In genomic region chr12:55636116-55636655, GRCh38 we compare ENCODE assay signal across 19 cellular contexts. TPM values are rescaled to one million over a fixed set of nuclear protein-coding genes. Genes with fewer than 3 reads are reported as not detected.
DNase-seq lines count a peak whose midpoint lies in the region; ATAC-seq, FAIRE-seq and TF ChIP-seq lines count a peak whose summit lies in the region.
"Had no signal": no experiment of that assay in that cellular context is flagged by ENCODE, and none has a peak within 500 bp of the region (broad histone marks: within the 10 kb centered on the region; RNA-seq: fewer than 3 reads in every experiment).

No MANE protein-coding gene starts in this region.

- no peaks in the 10 kb centered on the region for H3K4me1 ChIP-seq in GM12878 (ENCODE audit: control insufficient read depth, insufficient read depth, low read length)

- TF ChIP-seq CTCF in activated CD8-positive, alpha-beta T cell treated with anti-CD3 and anti-CD28 coated beads for 36 hours (IDR thresholded peaks at IDR 0.05) = no peak
- TF ChIP-seq CTCF in GM12878 (IDR thresholded peaks at IDR 0.05 in 2 of 3, conservative IDR thresholded peaks at IDR 0.05 in 1 of 3; ENCODE audit: control insufficient read depth in 2 of 3, extremely low read depth in 1 of 3, insufficient read depth in 1 of 3, low read depth in 3 of 3, low read length in 3 of 3) = no peak

- H3K9ac ChIP-seq in GM12878 (ENCODE audit: control insufficient read depth, insufficient read depth, low read length) = no peak overlapping the region

- H3K4me3 ChIP-seq in GM12878 = no peak overlapping the region
- H3K4me3 ChIP-seq: MG63 had no signal

- RAD21 ChIA-PET in GM12878 (lab: Charles Lee; ENCODE audit: unreplicated experiment) = no interaction called here

- intact Hi-C loops in activated CD8-positive, alpha-beta T cell treated with anti-CD3 and anti-CD28 coated beads for 36 hours (cut with micrococcal nuclease) = no loop called here
- intact Hi-C loops in GM12878 (cut with micrococcal nuclease; ENCODE audit: unreplicated experiment) = no loop called here

- no peak for TF ChIP-seq EP300 in GM12878 (IDR thresholded peaks at IDR 0.05; ENCODE audit: borderline replicate concordance in 1 of 2, control insufficient read depth in 1 of 2, low read depth in 2 of 2, low read length in 2 of 2)

- H2AFZ ChIP-seq in GM12878 (ENCODE audit: control insufficient read depth, low read depth, low read length) = no peak overlapping the region

- H3K36me3 ChIP-seq in GM12878 (ENCODE audit: control insufficient read depth in 2 of 2, insufficient read depth in 2 of 2, low read length in 1 of 2) = no peaks in the 10 kb centered on the region
- H3K36me3 ChIP-seq: MG63 had no signal

- no peaks in the 10 kb centered on the region for H3K79me2 ChIP-seq in GM12878 (ENCODE audit: control insufficient read depth, insufficient read depth, low read length)

- BruUV-seq in GM12878 (replicated peaks; lab: Mats Ljungman, UMichigan) = no TSS peak

- CTCF ChIA-PET in activated CD8-positive, alpha-beta T cell treated with anti-CD3 and anti-CD28 coated beads for 36 hours (lab: Charles Lee) = interaction anchor here (0.9 to 3.5 kb wide), 5 partner anchors 8 to 20 kb away, joined by 3 to 17 read pairs (median 4); no protein-coding TSS in a partner anchor
- CTCF ChIA-PET in activated CD8-positive, alpha-beta T cell treated with anti-CD3 and anti-CD28 coated beads, Interleukin-2, amount 10 ng/mL, durations not matched to agents 7 days and 5 days (lab: Charles Lee) = interaction anchor here (1.9 kb wide), 1 partner anchor 20 kb away, joined by 12 read pairs; no protein-coding TSS in a partner anchor
- CTCF ChIA-PET in GM12878 (lab: Yijun Ruan, JAX) = interaction anchor here (0.6 to 3.4 kb wide), 4 partner anchors 8 to 20 kb away, joined by 3 to 21 read pairs (median 6); no protein-coding TSS in a partner anchor

- no peak for TF ChIP-seq RAD21 in GM12878 (IDR thresholded peaks at IDR 0.05; ENCODE audit: insufficient read depth, low read depth, low read length)

- no peak for TF ChIP-seq POLR2A in GM12878 (IDR thresholded peaks at IDR 0.05; ENCODE audit: low read depth, low read length)

- no peaks in the 10 kb centered on the region for H4K20me1 ChIP-seq in GM12878 (ENCODE audit: control insufficient read depth, insufficient read depth)

- SMC1A ChIA-PET in GM12878 (lab: Charles Lee; ENCODE audit: uncharacterized antibody, unreplicated experiment) = interaction anchor here (0.7 to 1.5 kb wide), 2 partner anchors 8 to 23 kb away, joined by 3 read pairs; no protein-coding TSS in a partner anchor

- H3K27me3 Mint-ChIP-seq in activated CD8-positive, alpha-beta T cell treated with anti-CD3 and anti-CD28 coated beads for 36 hours = peaks cover 13% of the 10 kb centered on the region
- H3K27me3 Mint-ChIP-seq in activated CD8-positive, alpha-beta T cell treated with anti-CD3 and anti-CD28 coated beads, Interleukin-2, amount 10 ng/mL, durations not matched to agents 7 days and 5 days (ENCODE audit: low read depth) = peaks cover 5% of the 10 kb centered on the region
- H3K27me3 Mint-ChIP-seq in T-helper 2 cell treated with Interferon-gamma antibody and Interleukin-4, amounts not matched to agents 5 μg/mL and 100 μg/mL, for 36 hours (ENCODE audit: low read depth) = no peaks in the 10 kb centered on the region
- peaks cover 6 to 26% (median 16%) of the 10 kb centered on the region in 5 donors for H3K27me3 Mint-ChIP-seq in naive thymus-derived CD8-positive, alpha-beta T cell

- POLR2A ChIA-PET in activated CD8-positive, alpha-beta T cell treated with anti-CD3 and anti-CD28 coated beads for 36 hours (lab: Charles Lee) = interaction anchor here (1.2 kb wide), 1 partner anchor 9 kb away, joined by 3 read pairs; no protein-coding TSS in a partner anchor
- POLR2A ChIA-PET in activated CD8-positive, alpha-beta T cell treated with anti-CD3 and anti-CD28 coated beads, Interleukin-2, amount 10 ng/mL, durations not matched to agents 7 days and 5 days (lab: Charles Lee) = interaction anchor here (1.1 kb wide), 1 partner anchor 27 kb away, joined by 3 read pairs; no protein-coding TSS in a partner anchor
- POLR2A ChIA-PET in GM12878 (lab: Charles Lee) = no interaction called here
- POLR2A ChIA-PET in naive thymus-derived CD8-positive, alpha-beta T cell (lab: Charles Lee) = no interaction called here

- whole genome bisulfite sequencing in GM12878 (ENCODE audit: insufficient coverage, insufficient replicate concordance, low lambda C conversion rate, missing lambda C conversion rate) = 38% methylated on average over 6 of the region's 6 CpGs

- no peak overlapping the region for H3K4me3 Mint-ChIP-seq in activated CD8-positive, alpha-beta T cell treated with anti-CD3 and anti-CD28 coated beads for 36 hours
- no peak overlapping the region for H3K4me3 Mint-ChIP-seq in activated CD8-positive, alpha-beta T cell treated with anti-CD3 and anti-CD28 coated beads, Interleukin-2, amount 10 ng/mL, durations not matched to agents 7 days and 5 days
- peak overlapping the region; percentile 56 for H3K4me3 Mint-ChIP-seq in T-helper 2 cell treated with Interferon-gamma antibody and Interleukin-4, amounts not matched to agents 5 μg/mL and 100 μg/mL, for 36 hours
- no peak overlapping the region for H3K4me3 Mint-ChIP-seq in naive thymus-derived CD8-positive, alpha-beta T cell
- H3K4me3 Mint-ChIP-seq: CD14-positive monocyte had no signal

- in situ Hi-C loops in GM12878 (cut with MboI) = no loop called here

- peak; percentile 83 for ATAC-seq in activated CD8-positive, alpha-beta T cell treated with anti-CD3 and anti-CD28 coated beads for 36 hours
- no peak for ATAC-seq in activated CD8-positive, alpha-beta T cell treated with anti-CD3 and anti-CD28 coated beads, Interleukin-2, amount 10 ng/mL, durations not matched to agents 7 days and 5 days
- ATAC-seq in GM12878 = peak; percentile 66
- ATAC-seq in naive thymus-derived CD8-positive, alpha-beta T cell = no peak
- ATAC-seq: PC-3 had no signal

- H3K27ac Mint-ChIP-seq in activated CD8-positive, alpha-beta T cell treated with anti-CD3 and anti-CD28 coated beads for 36 hours = peak overlapping the region; percentile 1
- no peak overlapping the region for H3K27ac Mint-ChIP-seq in activated CD8-positive, alpha-beta T cell treated with anti-CD3 and anti-CD28 coated beads, Interleukin-2, amount 10 ng/mL, durations not matched to agents 7 days and 5 days
- peak overlapping the region; percentile 72 for H3K27ac Mint-ChIP-seq in T-helper 2 cell treated with Interferon-gamma antibody and Interleukin-4, amounts not matched to agents 5 μg/mL and 100 μg/mL, for 36 hours
- H3K27ac Mint-ChIP-seq in naive thymus-derived CD8-positive, alpha-beta T cell = peak overlapping the region in 1 of 10 donors; percentile 23

- no peak for FAIRE-seq in GM12878 (lab: Jason Lieb, UNC)

- no peak overlapping the region for H3K27ac ChIP-seq in GM12878 (ENCODE audit: control insufficient read depth, insufficient read depth)

- no peaks in the 10 kb centered on the region for H3K36me3 Mint-ChIP-seq in activated CD8-positive, alpha-beta T cell treated with anti-CD3 and anti-CD28 coated beads for 36 hours (ENCODE audit: low read depth)
- no peaks in the 10 kb centered on the region for H3K36me3 Mint-ChIP-seq in activated CD8-positive, alpha-beta T cell treated with anti-CD3 and anti-CD28 coated beads, Interleukin-2, amount 10 ng/mL, durations not matched to agents 7 days and 5 days (ENCODE audit: low read depth)
- no peaks in the 10 kb centered on the region for H3K36me3 Mint-ChIP-seq in T-helper 2 cell treated with Interferon-gamma antibody and Interleukin-4, amounts not matched to agents 5 μg/mL and 100 μg/mL, for 36 hours (ENCODE audit: low read depth)
- H3K36me3 Mint-ChIP-seq in naive thymus-derived CD8-positive, alpha-beta T cell = no peaks in the 10 kb centered on the region

- peaks cover 13% of the 10 kb centered on the region for H3K4me1 Mint-ChIP-seq in activated CD8-positive, alpha-beta T cell treated with anti-CD3 and anti-CD28 coated beads for 36 hours (ENCODE audit: low read depth)
- peaks cover 7% of the 10 kb centered on the region for H3K4me1 Mint-ChIP-seq in activated CD8-positive, alpha-beta T cell treated with anti-CD3 and anti-CD28 coated beads, Interleukin-2, amount 10 ng/mL, durations not matched to agents 7 days and 5 days (ENCODE audit: low read depth)
- peaks cover 4% of the 10 kb centered on the region for H3K4me1 Mint-ChIP-seq in T-helper 2 cell treated with Interferon-gamma antibody and Interleukin-4, amounts not matched to agents 5 μg/mL and 100 μg/mL, for 36 hours (ENCODE audit: low read depth)
- H3K4me1 Mint-ChIP-seq in naive thymus-derived CD8-positive, alpha-beta T cell = peaks cover 5 to 9% (median 8%) of the 10 kb centered on the region in 4 donors

- no peaks in the 10 kb centered on the region for H3K9me3 Mint-ChIP-seq in activated CD8-positive, alpha-beta T cell treated with anti-CD3 and anti-CD28 coated beads for 36 hours
- no peaks in the 10 kb centered on the region for H3K9me3 Mint-ChIP-seq in activated CD8-positive, alpha-beta T cell treated with anti-CD3 and anti-CD28 coated beads, Interleukin-2, amount 10 ng/mL, durations not matched to agents 7 days and 5 days (ENCODE audit: insufficient read depth)
- no peaks in the 10 kb centered on the region for H3K9me3 Mint-ChIP-seq in T-helper 2 cell treated with Interferon-gamma antibody and Interleukin-4, amounts not matched to agents 5 μg/mL and 100 μg/mL, for 36 hours
- no peaks in the 10 kb centered on the region for H3K9me3 Mint-ChIP-seq in naive thymus-derived CD8-positive, alpha-beta T cell
- H3K9me3 Mint-ChIP-seq: CD14-positive monocyte had no signal

- no peaks in the 10 kb centered on the region for H3K9me3 ChIP-seq in GM12878 (replicated peaks; ENCODE audit: control insufficient read depth, insufficient read depth, low read length)
- H3K9me3 ChIP-seq: MG63 had no signal

- DNase-seq in activated CD8-positive, alpha-beta T cell treated with anti-CD3 and anti-CD28 coated beads for 36 hours = peak; percentile 39
- no peak for DNase-seq in activated CD8-positive, alpha-beta T cell treated with anti-CD3 and anti-CD28 coated beads, Interleukin-2, amount 10 ng/mL, durations not matched to agents 7 days and 5 days
- peak; percentile 15 for DNase-seq in T-helper 2 cell treated with Interferon-gamma antibody and Interleukin-4, amounts not matched to agents 5 μg/mL and 100 μg/mL, for 36 hours (ENCODE audit: low spot score)
- no peak for DNase-seq in GM12878 (ENCODE audit: low read depth, low spot score)
- peak; percentile 30 for DNase-seq in islet precursor cell
- DNase-seq in naive thymus-derived CD8-positive, alpha-beta T cell = no peak
- no peak for DNase-seq in inferior parietal cortex (ENCODE audit: extremely low spot score)
- DNase-seq: COR-L47, DMS153, EL, GOT3, KG1, MG63, NCI-H1092 treated with DMSO at 0.1 percent for 48 hours, NCI-H1694 treated with DMSO at 0.1 percent for 48 hours, NCI-H748 treated with DMSO at 0.1 percent for 48 hours, PC-3 had no signal

- no peak overlapping the region for H3K4me2 ChIP-seq in GM12878 (ENCODE audit: control insufficient read depth, insufficient read depth)

- H3K27me3 ChIP-seq in GM12878 (replicated peaks in 1 of 2; ENCODE audit: control insufficient read depth in 2 of 2, insufficient read depth in 2 of 2, low read length in 1 of 2) = no peaks in the 10 kb centered on the region; a peak in 1 of 4 replicates
- H3K27me3 ChIP-seq: MG63 had no signal

RNA-seq across cellular contexts. Expression of gene OR10P1, which starts 0.5 kb away (rescaled TPM):
- not detected for total RNA-seq in activated CD8-positive, alpha-beta T cell treated with anti-CD3 and anti-CD28 coated beads for 36 hours
- total RNA-seq in activated CD8-positive, alpha-beta T cell treated with anti-CD3 and anti-CD28 coated beads, Interleukin-2, amount 10 ng/mL, durations not matched to agents 7 days and 5 days = not detected
- total RNA-seq in GM12878 (2013; cell fraction: nucleolus; rRNA removed) = not detected in 2 replicates
- not detected in 2 replicates for total RNA-seq in GM12878 (2014; rRNA removed)
- total RNA-seq in GM12878 (2014; rRNA removed; fragmentation: Illumina TruSeq; extraction: Trizol) = not detected in 2 replicates
- total RNA-seq in GM12878 (2021) = not detected in 2 replicates
- not detected for polyA plus RNA-seq in GM12878 (2011; ENCODE audit: low read depth)
- not detected in 2 replicates for polyA plus RNA-seq in GM12878 (2011; rRNA removed)
- not detected in 2 replicates for polyA plus RNA-seq in GM12878 (2011; cell fraction: cytosol; rRNA removed)
- polyA plus RNA-seq in GM12878 (2011; cell fraction: nucleus; rRNA removed) = not detected in 2 replicates
- polyA plus RNA-seq in GM12878 (2012) = not detected in 2 replicates
- polyA plus RNA-seq in GM12878 (2014; fragmentation: Illumina TruSeq; extraction: Trizol) = not detected in 2 replicates
- not detected for polyA plus RNA-seq in GM12878 (2014; fragmentation: Nextera tagmentation; extraction: Ambion mirVana)
- polyA plus RNA-seq in GM12878 (2014; rRNA removed) = not detected in 2 replicates
- not detected for polyA plus RNA-seq in GM12878 (2016; fragmentation: Nextera tagmentation; extraction: Ambion mirVana)
- not detected in 2 replicates for polyA minus RNA-seq in GM12878 (2011; rRNA and poly(A)+ RNA removed)
- polyA minus RNA-seq in GM12878 (2011; cell fraction: cytosol; rRNA and poly(A)+ RNA removed) = not detected in 2 replicates
- not detected in 2 replicates for polyA minus RNA-seq in GM12878 (2011; cell fraction: nucleus; rRNA and poly(A)+ RNA removed)
- total RNA-seq in naive thymus-derived CD8-positive, alpha-beta T cell = not detected
- polyA plus RNA-seq in naive thymus-derived CD8-positive, alpha-beta T cell = not detected
- total RNA-seq: A673, PC-3 had no signal
- polyA plus RNA-seq: CD14-positive monocyte had no signal

Comparison
In these comparisons a context has a peak if more than half of its experiments do, and no peak if none do; other contexts are left out.
1. ATAC-seq: peak in activated CD8-positive, alpha-beta T cell treated with anti-CD3 and anti-CD28 coated beads for 36 hours (single experiment) and GM12878 (single experiment); none in activated CD8-positive, alpha-beta T cell treated with anti-CD3 and anti-CD28 coated beads, Interleukin-2, amount 10 ng/mL, durations not matched to agents 7 days and 5 days (single experiment) and naive thymus-derived CD8-positive, alpha-beta T cell (0 of 2).
2. DNase-seq: peak in activated CD8-positive, alpha-beta T cell treated with anti-CD3 and anti-CD28 coated beads for 36 hours (single experiment), T-helper 2 cell treated with Interferon-gamma antibody and Interleukin-4, amounts not matched to agents 5 μg/mL and 100 μg/mL, for 36 hours (single experiment) and islet precursor cell (single experiment); none in activated CD8-positive, alpha-beta T cell treated with anti-CD3 and anti-CD28 coated beads, Interleukin-2, amount 10 ng/mL, durations not matched to agents 7 days and 5 days (single experiment), GM12878 (single experiment), naive thymus-derived CD8-positive, alpha-beta T cell (0 of 10) and inferior parietal cortex (single experiment).
3. POLR2A ChIA-PET loops: an anchor here in activated CD8-positive, alpha-beta T cell treated with anti-CD3 and anti-CD28 coated beads for 36 hours (1.2 kb wide) and activated CD8-positive, alpha-beta T cell treated with anti-CD3 and anti-CD28 coated beads, Interleukin-2, amount 10 ng/mL, durations not matched to agents 7 days and 5 days (1.1 kb wide); none called in GM12878 and naive thymus-derived CD8-positive, alpha-beta T cell.